In genomic region chr20:39105551-39105950, GRCh38 we compare ENCODE assay signal across 1 cellular context.
TF ChIP-seq lines count a peak whose summit lies in the region.

No MANE protein-coding gene starts in this region.

TF ChIP-seq in HCT116, 20 proteins besides CTCF, POLR2A, EP300 and RAD21 (continued from another document):
- TF ChIP-seq ZBTB33 (IDR thresholded peaks at IDR 0.05; ENCODE audit: extremely low read depth, insufficient replicate concordance, low read length), result no peak
- TF ChIP-seq EGR1 (IDR thresholded peaks at IDR 0.05; ENCODE audit: low read depth), result no peak
- no peak for TF ChIP-seq JUND (IDR thresholded peaks at IDR 0.05)
- no peak for TF ChIP-seq EZH2phosphoT487 (IDR thresholded peaks at IDR 0.05; ENCODE audit: borderline replicate concordance)
- TF ChIP-seq ELF1 (IDR thresholded peaks at IDR 0.05; ENCODE audit: borderline replicate concordance, low read depth), result no peak
- TF ChIP-seq ZFX (IDR thresholded peaks at IDR 0.05), result no peak
- no peak for TF ChIP-seq SP1 (IDR thresholded peaks at IDR 0.05; ENCODE audit: low read depth)
- TF ChIP-seq EZH2 (IDR thresholded peaks at IDR 0.05), result no peak
- no peak for TF ChIP-seq FOSL1 (IDR thresholded peaks at IDR 0.05; ENCODE audit: low read depth)
- no peak for TF ChIP-seq MAX (IDR thresholded peaks at IDR 0.05)
- TF ChIP-seq SIN3A (IDR thresholded peaks at IDR 0.05; ENCODE audit: low read depth), result no peak
- no peak for TF ChIP-seq SRF (IDR thresholded peaks at IDR 0.05; ENCODE audit: low read depth)
- no peak for TF ChIP-seq POLR2AphosphoS5 (IDR thresholded peaks at IDR 0.05; ENCODE audit: low read depth, low read length)
- TF ChIP-seq ATF3 (IDR thresholded peaks at IDR 0.05), result no peak
- TF ChIP-seq CBX3 (IDR thresholded peaks at IDR 0.05; ENCODE audit: low read depth), result no peak
- no peak for TF ChIP-seq TCF7L2 (IDR thresholded peaks at IDR 0.05; ENCODE audit: borderline replicate concordance, extremely low read depth, insufficient read depth, insufficient read length)
- TF ChIP-seq YY1 (IDR thresholded peaks at IDR 0.05; ENCODE audit: extremely low read depth, insufficient replicate concordance, low read depth, low read length), result no peak
- no peak for TF ChIP-seq ZNF274 (IDR thresholded peaks at IDR 0.05; ENCODE audit: low read depth, low read length)
